In genomic region chr13:52449323-52450011, GRCh38 we compare ENCODE assay signal across 8 cellular contexts. TPM values are rescaled to one million over a fixed set of nuclear protein-coding genes. Genes with fewer than 3 reads are reported as not detected.
DNase-seq lines count a peak whose midpoint lies in the region; ATAC-seq and TF ChIP-seq lines count a peak whose summit lies in the region.

No MANE protein-coding gene starts in this region.

- H3K27ac ChIP-seq in SK-N-SH (ENCODE audit: low read depth in 2 of 2, low read length in 1 of 2): peak overlapping the region; percentile 90 to 96
- peak overlapping the region; percentile 74 for H3K27ac ChIP-seq in RWPE2 (ENCODE audit: poor library complexity, severe bottlenecking)
- H3K27ac ChIP-seq in esophagus squamous epithelium: peak overlapping the region; percentile 91 to 99 (median 99)
- peak overlapping the region; percentile 92 for H3K27ac ChIP-seq in trophoblast cell (ENCODE audit: low read depth, low read length)

- no peaks in the 10 kb centered on the region for H3K9me2 ChIP-seq in SK-N-SH

- POLR2A ChIA-PET in SK-N-SH (lab: Yijun Ruan, JAX): interaction anchor here (0.9 to 1.5 kb wide), 5 partner anchors 13 to 203 kb away, joined by 3 to 4 read pairs (median 3); partner anchors contain the start of gene SUGT1
- POLR2A ChIA-PET in GM10248 (lab: Yijun Ruan, JAX): no interaction called here

- no peaks in the 10 kb centered on the region for H3K27me3 ChIP-seq in SK-N-SH (ENCODE audit: insufficient read depth)
- H3K27me3 ChIP-seq in RWPE2 (ENCODE audit: insufficient read depth, poor library complexity, severe bottlenecking): no peaks in the 10 kb centered on the region
- no peaks in the 10 kb centered on the region for H3K27me3 ChIP-seq in esophagus squamous epithelium
- no peaks in the 10 kb centered on the region for H3K27me3 ChIP-seq in trophoblast cell (ENCODE audit: insufficient read depth, low read length)

- peak overlapping the region; percentile 100 for H4K8ac ChIP-seq in trophoblast cell (ENCODE audit: low read depth, low read length)

- no peak for TF ChIP-seq EP300 in SK-N-SH (IDR thresholded peaks at IDR 0.05; ENCODE audit: borderline replicate concordance in 1 of 2, low read depth in 1 of 2, low read length in 1 of 2)

- H3K4me1 ChIP-seq in SK-N-SH (ENCODE audit: control insufficient read depth in 1 of 2, insufficient read depth in 2 of 2, low read depth in 1 of 2, low read length in 1 of 2) (peaks cover 0 to 19% of the 10 kb centered on the region in 2 experiments; a peak in 2 of 4 replicates), RWPE2 (ENCODE audit: insufficient read depth, poor library complexity, severe bottlenecking) (peaks cover 41% of the 10 kb centered on the region), esophagus squamous epithelium (peaks cover 17 to 69% (median 28%) of the 10 kb centered on the region in 3 donors), trophoblast cell (ENCODE audit: control insufficient read depth in 1 of 2, insufficient read depth in 2 of 2, low read length in 2 of 2) (peaks cover 8 to 11% of the 10 kb centered on the region in 2 experiments)

- peaks cover 7% of the 10 kb centered on the region for H3K79me1 ChIP-seq in trophoblast cell (ENCODE audit: low read length)

- peak overlapping the region; percentile 92 for H4K91ac ChIP-seq in trophoblast cell (ENCODE audit: low read depth, low read length)

- H3K9ac ChIP-seq in SK-N-SH (peak overlapping the region; percentile 97), trophoblast cell (ENCODE audit: low read length) (peak overlapping the region; percentile 96)

- H2BK12ac ChIP-seq in trophoblast cell (ENCODE audit: low read length): no peak overlapping the region

- TF ChIP-seq POLR2A in esophagus squamous epithelium (IDR thresholded peaks at IDR 0.05): no peak

- intact Hi-C loops in esophagus squamous epithelium (cut with DNase I): no loop called here

- H3K18ac ChIP-seq in trophoblast cell (ENCODE audit: low read length): peak overlapping the region; percentile 99

- no peak for TF ChIP-seq RAD21 in SK-N-SH (IDR thresholded peaks at IDR 0.05; ENCODE audit: low read length)

- H3K79me2 ChIP-seq in SK-N-SH (ENCODE audit: insufficient read depth): peaks cover 54% of the 10 kb centered on the region
- H3K79me2 ChIP-seq in trophoblast cell (ENCODE audit: control insufficient read depth, insufficient read depth, low read length, poor library complexity): peaks cover 6% of the 10 kb centered on the region

- H3K4me2 ChIP-seq in SK-N-SH (peak overlapping the region; percentile 64), trophoblast cell (ENCODE audit: low read length) (peak overlapping the region; percentile 66)

- DNase-seq in SK-N-SH (no peak), RWPE2 (ENCODE audit: low spot score) (no peak), esophagus squamous epithelium (lab: John Stamatoyannopoulos, UW) (no peak), trophoblast cell (peak in 1 of 2 donors; percentile 16), GM10248 (ENCODE audit: extremely low spot score) (no peak)
- no peak for DNase-seq in stimulated activated CD4-positive, alpha-beta T cell treated with anti-CD3 and anti-CD28 coated beads, Interleukin-4, amount 100 ng/mL, for 1 hour

- H3K36me3 ChIP-seq in SK-N-SH (replicated peaks in 1 of 2; ENCODE audit: control insufficient read depth in 1 of 2, insufficient read depth in 2 of 2, low read length in 1 of 2) (peaks cover 0 to 7% of the 10 kb centered on the region in 2 experiments), RWPE2 (ENCODE audit: low read depth) (peaks cover 26% of the 10 kb centered on the region), esophagus squamous epithelium (peaks cover 0 to 9% (median 0%) of the 10 kb centered on the region in 3 donors), trophoblast cell (ENCODE audit: control insufficient read depth in 1 of 2, insufficient read depth in 2 of 2, low read length in 2 of 2) (no peaks in the 10 kb centered on the region)

- ATAC-seq in SK-N-SH treated with all-trans-retinoic acid at 6 μM for 48 hours (no peak), RWPE2 (ENCODE audit: low read depth) (no peak), HG02759 (IDR thresholded peaks at IDR 0.05; ENCODE audit: unreplicated experiment) (no peak)

- peak overlapping the region; percentile 98 for H4K12ac ChIP-seq in trophoblast cell (ENCODE audit: low read depth, low read length)

- CTCF ChIA-PET in SK-N-SH (lab: Yijun Ruan, JAX): interaction anchor here (0.6 to 6.9 kb wide), 24 partner anchors 10 to 948 kb away, joined by 3 to 159 read pairs (median 12); partner anchors contain the start of gene THSD1
- CTCF ChIA-PET in GM10248 (lab: Yijun Ruan, JAX): interaction anchor here (0.6 to 4.5 kb wide), 29 partner anchors 10 to 635 kb away, joined by 3 to 91 read pairs (median 5); no protein-coding TSS in a partner anchor

- H2AFZ ChIP-seq in SK-N-SH (ENCODE audit: low read depth) (peak overlapping the region; percentile 54), trophoblast cell (ENCODE audit: insufficient read depth, low read length, poor library complexity) (peak overlapping the region; percentile 100)

- no peak for TF ChIP-seq CTCF in SK-N-SH (IDR thresholded peaks at IDR 0.05)
- no peak for TF ChIP-seq CTCF in RWPE2 (IDR thresholded peaks at IDR 0.05; ENCODE audit: poor library complexity, severe bottlenecking)
- no peak for TF ChIP-seq CTCF in esophagus squamous epithelium (IDR thresholded peaks at IDR 0.05)
- TF ChIP-seq CTCF in GM10248 (IDR thresholded peaks at IDR 0.05; ENCODE audit: control extremely low read depth, extremely low read depth, low read depth, missing control alignments): no peak

- H2AK5ac ChIP-seq in trophoblast cell (ENCODE audit: low read length): no peak overlapping the region

- H3K4me3 ChIP-seq in SK-N-SH (ENCODE audit: low read depth in 2 of 2, low read length in 1 of 2) (peak overlapping the region; percentile 62 to 73), RWPE2 (ENCODE audit: severe bottlenecking) (peak overlapping the region; percentile 95), esophagus squamous epithelium (peak overlapping the region; percentile 75 to 96 (median 89)), trophoblast cell (ENCODE audit: low read depth, low read length) (peak overlapping the region; percentile 94)

- no peak overlapping the region for H3K4ac ChIP-seq in trophoblast cell (ENCODE audit: low read depth, low read length)

- peak overlapping the region; percentile 98 for H3K14ac ChIP-seq in trophoblast cell (ENCODE audit: low read length)

- H2BK120ac ChIP-seq in trophoblast cell (ENCODE audit: insufficient read depth, low read length, poor library complexity): no peak overlapping the region

- H4K20me1 ChIP-seq in SK-N-SH (ENCODE audit: insufficient read depth): no peaks in the 10 kb centered on the region

- H3K9me3 ChIP-seq in SK-N-SH (no peaks in the 10 kb centered on the region), RWPE2 (ENCODE audit: severe bottlenecking) (no peaks in the 10 kb centered on the region), esophagus squamous epithelium (no peaks in the 10 kb centered on the region), trophoblast cell (ENCODE audit: insufficient read depth, low read depth, low read length) (no peaks in the 10 kb centered on the region)

- WGBS in SK-N-SH (ENCODE audit: low lambda C conversion rate): 23% methylated on average over 11 of the region's 11 CpGs
- WGBS in esophagus squamous epithelium, 2 donors: 8 to 9% methylated on average over 10 to 11 of the region's 11 CpGs
- no CpG with 5 or more reads among the region's 11 CpGs for WGBS in trophoblast cell (ENCODE audit: extremely low coverage, insufficient coverage, insufficient read length)

- no peak overlapping the region for H3K23ac ChIP-seq in trophoblast cell (ENCODE audit: low read length)

- peaks cover 4% of the 10 kb centered on the region for H3F3A ChIP-seq in SK-N-SH (replicated peaks; ENCODE audit: insufficient read depth)

- peak overlapping the region; percentile 87 for H2BK5ac ChIP-seq in trophoblast cell (ENCODE audit: low read depth, low read length, poor library complexity)

TF ChIP-seq in SK-N-SH, 30 proteins besides CTCF, POLR2A, EP300 and RAD21 (continues in another document):
- TF ChIP-seq RCOR1 (IDR thresholded peaks at IDR 0.05; ENCODE audit: low read length): no peak
- TF ChIP-seq USF1 (IDR thresholded peaks at IDR 0.05; ENCODE audit: borderline replicate concordance, low read depth): no peak
- TF ChIP-seq FOXM1 (IDR thresholded peaks at IDR 0.05; ENCODE audit: low read depth): no peak
- TF ChIP-seq FOSL2 (IDR thresholded peaks at IDR 0.05; ENCODE audit: borderline replicate concordance, low read depth): no peak

TF ChIP-seq in SK-N-SH treated with all-trans-retinoic acid at 6 μM for 48 hours, 23 proteins besides CTCF, POLR2A, EP300 and RAD21 (continues in another document):
- TF ChIP-seq SNAI2 (CRISPR knock-in tag; IDR thresholded peaks at IDR 0.05) (no peak), RARB (CRISPR knock-in tag; IDR thresholded peaks at IDR 0.05) (no peak), ZFP30 (CRISPR knock-in tag; IDR thresholded peaks at IDR 0.05) (no peak), BACH2 (CRISPR knock-in tag; IDR thresholded peaks at IDR 0.05; ENCODE audit: borderline replicate concordance) (no peak)

RNA-seq across cellular contexts. Expression of gene VPS36, which starts 1.0 kb away (rescaled TPM):
- polyA plus RNA-seq in SK-N-SH (2012; rRNA removed): 9.9 and 14.5 TPM in 2 replicates
- polyA plus RNA-seq in SK-N-SH (2012; cell fraction: cytosol; rRNA removed): 10.2 and 13.1 TPM in 2 replicates
- 25.8 and 48.0 TPM in 2 replicates for polyA plus RNA-seq in SK-N-SH (2012; cell fraction: nucleus; rRNA removed)
- total RNA-seq in esophagus squamous epithelium: 10 to 100 TPM; 36.6 to 61.2 (median 46.2) TPM
- 15.5 and 15.6 TPM in 2 replicates for polyA plus RNA-seq in trophoblast cell (2013)

RNA-seq across cellular contexts. Expression of gene CKAP2, which starts 5.8 kb away (rescaled TPM):
- polyA plus RNA-seq in SK-N-SH (2012; rRNA removed): 7.1 TPM in 2 replicates
- 12.4 and 15.4 TPM in 2 replicates for polyA plus RNA-seq in SK-N-SH (2012; cell fraction: cytosol; rRNA removed)
- polyA plus RNA-seq in SK-N-SH (2012; cell fraction: nucleus; rRNA removed): 3.9 and 8.4 TPM in 2 replicates
- total RNA-seq in esophagus squamous epithelium: 10 to 100 TPM; 11.5 to 39.9 (median 21.4) TPM
- 48.1 and 54.9 TPM in 2 replicates for polyA plus RNA-seq in trophoblast cell (2013)

RNA-seq across cellular contexts. Expression of gene THSD1, which starts 43.5 kb away (rescaled TPM):
- polyA plus RNA-seq in SK-N-SH (2012; rRNA removed): 8.9 and 10.1 TPM in 2 replicates
- polyA plus RNA-seq in SK-N-SH (2012; cell fraction: cytosol; rRNA removed): 6.2 and 8.1 TPM in 2 replicates
- 12.0 and 14.6 TPM in 2 replicates for polyA plus RNA-seq in SK-N-SH (2012; cell fraction: nucleus; rRNA removed)
- total RNA-seq in esophagus squamous epithelium: 1 to 10 TPM in 3 of 4 donors, under 1 TPM in 1; 0.64 to 7.3 (median 4.8) TPM
- 0.16 and 0.21 TPM in 2 replicates for polyA plus RNA-seq in trophoblast cell (2013)
